20 cellular contexts compared by ENCODE assay signal in the genomic region with DNA sequence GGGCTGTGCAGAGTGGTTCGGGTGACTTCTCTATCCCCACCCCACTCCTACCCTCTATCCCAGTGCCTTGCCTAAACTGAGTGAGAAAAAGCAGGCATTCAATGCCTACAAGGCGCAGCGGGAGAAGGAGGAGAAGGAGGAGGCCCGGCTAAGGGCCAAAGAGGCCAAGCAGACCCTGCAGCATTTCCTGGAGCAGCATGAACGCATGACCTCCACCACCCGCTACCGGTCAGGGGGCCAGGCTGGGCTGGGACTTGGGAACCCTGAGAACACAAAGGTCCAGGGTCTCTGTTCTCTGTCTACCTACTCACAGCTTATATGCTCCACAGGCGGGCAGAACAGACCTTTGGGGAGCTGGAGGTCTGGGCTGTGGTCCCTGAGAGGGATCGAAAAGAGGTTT. TPM values are rescaled to one million over a fixed set of nuclear protein-coding genes. Genes with fewer than 3 reads are reported as not detected.
"Had no signal": no experiment of that assay in that cellular context is flagged by ENCODE, and none has a peak within 500 bp of the region (broad histone marks: within the 10 kb centered on the region; RNA-seq: fewer than 3 reads in every experiment).

No MANE protein-coding gene starts in this region.

- H3K27ac ChIP-seq: foreskin keratinocyte, neutrophil, ovary, right atrium auricular region, tibial artery, upper lobe of left lung, vagina had no signal

- H3K27me3 Mint-ChIP-seq: stimulated activated naive CD8-positive, alpha-beta T cell treated with anti-CD3 and anti-CD28 coated beads, Interleukin-15, Interleukin-2, amounts not matched to agents 100 ng/mL and 50 ng/mL, for 24 hours had no signal

- H3K4me3 Mint-ChIP-seq: nephron; stimulated activated naive CD8-positive, alpha-beta T cell treated with anti-CD3 and anti-CD28 coated beads, Interleukin-15, Interleukin-2, amounts not matched to agents 100 ng/mL and 50 ng/mL, for 24 hours had no signal

- H3K9me3 Mint-ChIP-seq: immature natural killer cell; nephron; stimulated activated naive CD8-positive, alpha-beta T cell treated with anti-CD3 and anti-CD28 coated beads, Interleukin-15, Interleukin-2, amounts not matched to agents 100 ng/mL and 50 ng/mL, for 24 hours had no signal

- H3K4me1 ChIP-seq: foreskin keratinocyte had no signal

- H3K9me3 ChIP-seq: neutrophil, ovary, right atrium auricular region, tibial artery, upper lobe of left lung, vagina had no signal

- H3K4me3 ChIP-seq: lung, ovary, right atrium auricular region, tibial artery, upper lobe of left lung, vagina had no signal

- H3K27me3 ChIP-seq: foreskin keratinocyte, neutrophil, ovary, right atrium auricular region, tibial artery, upper lobe of left lung, vagina had no signal

- H3K27ac Mint-ChIP-seq: immature natural killer cell; stimulated activated naive CD8-positive, alpha-beta T cell treated with anti-CD3 and anti-CD28 coated beads, Interleukin-15, Interleukin-2, amounts not matched to agents 100 ng/mL and 50 ng/mL, for 24 hours had no signal

- DNase-seq: effector memory CD4-positive, alpha-beta T cell; erythroblast; foreskin keratinocyte; immature natural killer cell; left colon; left ventricle myocardium superior; mesenchymal stem cell; midbrain; ovary; small intestine; stimulated activated CD4-positive, alpha-beta T cell treated with anti-CD3 and anti-CD28 coated beads, Interleukin-12 subunit alpha, Interleukin-12 subunit beta, amount 100 ng/mL, for 4 hours; tibial artery; upper lobe of left lung had no signal

- ATAC-seq: foreskin keratinocyte, left colon, left ventricle myocardium superior had no signal

RNA-seq across cellular contexts. Expression of a gene that starts 29.6 kb away (rescaled TPM):
- total RNA-seq: temporal lobe, vagina had no signal
- polyA plus RNA-seq: immature natural killer cell had no signal
